Comparison of ENCODE assay signal across 2 cellular contexts in genomic region chr3:146503459-146504202, GRCh38.
TF ChIP-seq lines count a peak whose summit lies in the region.

No MANE protein-coding gene starts in this region.

TF ChIP-seq in GM23338, 12 proteins besides CTCF, POLR2A, EP300 and RAD21:
- no peak for TF ChIP-seq REST (IDR thresholded peaks at IDR 0.05; ENCODE audit: unreplicated experiment)
- no peak for TF ChIP-seq ZNF462 (CRISPR knock-in tag; IDR thresholded peaks at IDR 0.05)
- no peak for TF ChIP-seq STAT1 (IDR thresholded peaks at IDR 0.05; ENCODE audit: unreplicated experiment)
- no peak for TF ChIP-seq CREB1 (CRISPR knock-in tag; IDR thresholded peaks at IDR 0.05; ENCODE audit: low read depth)
- no peak for TF ChIP-seq POLR2AphosphoS5 (IDR thresholded peaks at IDR 0.05; ENCODE audit: low read depth)
- no peak for TF ChIP-seq ETS1 (IDR thresholded peaks at IDR 0.05)
- TF ChIP-seq EZH2 (IDR thresholded peaks at IDR 0.05; ENCODE audit: low read depth, unreplicated experiment) = no peak

TF ChIP-seq in IMR-90, 13 proteins besides CTCF, POLR2A, EP300 and RAD21 (continued from another document):
- 0 out of 2 replicates have a peak, but pooled peaks have one; percentile 19 for TF ChIP-seq MXI1 (IDR thresholded peaks at IDR 0.05; ENCODE audit: borderline replicate concordance, low read depth, low read length)
- no peak; the same call in 1 of the 2 replicates for TF ChIP-seq MAZ (IDR thresholded peaks at IDR 0.05; ENCODE audit: borderline replicate concordance, low read depth, low read length)
- TF ChIP-seq SMC3 (IDR thresholded peaks at IDR 0.05; ENCODE audit: low read depth, low read length) = no peak
- no peak; the same call in 1 of the 2 replicates for TF ChIP-seq NFE2L2 (IDR thresholded peaks at IDR 0.05; ENCODE audit: low read depth, low read length)
- TF ChIP-seq BHLHE40 (IDR thresholded peaks at IDR 0.05; ENCODE audit: low read depth, low read length) = no peak
- TF ChIP-seq ELK1 (IDR thresholded peaks at IDR 0.05; ENCODE audit: borderline replicate concordance, low read depth, low read length) = no peak
- TF ChIP-seq RCOR1 (IDR thresholded peaks at IDR 0.05; ENCODE audit: insufficient replicate concordance, low read length) = peak; percentile 52
- TF ChIP-seq FOS (IDR thresholded peaks at IDR 0.05; ENCODE audit: low read depth, low read length) = peak; percentile 64; the same call in 1 of the 2 replicates
- peak; percentile 77 for TF ChIP-seq MAFK (IDR thresholded peaks at IDR 0.05; ENCODE audit: low read depth, low read length)
- no peak for TF ChIP-seq CHD1 (IDR thresholded peaks at IDR 0.05; ENCODE audit: low read depth, low read length)
